In the genomic region with DNA sequence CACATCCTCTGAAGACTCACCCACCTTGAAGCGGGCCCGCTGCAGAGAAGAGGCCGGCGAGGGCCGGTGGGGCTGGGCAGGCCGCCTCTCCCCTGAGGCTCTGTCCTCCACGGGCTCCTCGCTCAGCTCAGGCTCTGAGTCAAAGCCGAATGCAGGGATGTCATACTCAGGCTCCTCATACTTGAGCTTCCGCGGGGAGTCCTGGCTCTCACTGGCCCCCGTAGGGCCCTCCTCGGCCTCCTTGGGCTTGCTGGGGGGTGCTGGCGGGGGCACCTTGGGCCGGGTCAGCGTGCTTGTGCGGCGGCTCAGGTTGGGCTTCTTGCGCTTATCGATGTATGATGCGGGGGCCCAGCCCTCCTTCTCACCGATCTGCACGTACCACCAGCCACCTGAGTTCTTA, we compare ENCODE assay signal across 2 cellular contexts.
TF ChIP-seq lines count a peak whose summit lies in the region.

No MANE protein-coding gene starts in this region.

TF ChIP-seq in SK-N-SH, 30 proteins besides CTCF, POLR2A, EP300 and RAD21 (continued from another document):
- TF ChIP-seq, protein P1, sequence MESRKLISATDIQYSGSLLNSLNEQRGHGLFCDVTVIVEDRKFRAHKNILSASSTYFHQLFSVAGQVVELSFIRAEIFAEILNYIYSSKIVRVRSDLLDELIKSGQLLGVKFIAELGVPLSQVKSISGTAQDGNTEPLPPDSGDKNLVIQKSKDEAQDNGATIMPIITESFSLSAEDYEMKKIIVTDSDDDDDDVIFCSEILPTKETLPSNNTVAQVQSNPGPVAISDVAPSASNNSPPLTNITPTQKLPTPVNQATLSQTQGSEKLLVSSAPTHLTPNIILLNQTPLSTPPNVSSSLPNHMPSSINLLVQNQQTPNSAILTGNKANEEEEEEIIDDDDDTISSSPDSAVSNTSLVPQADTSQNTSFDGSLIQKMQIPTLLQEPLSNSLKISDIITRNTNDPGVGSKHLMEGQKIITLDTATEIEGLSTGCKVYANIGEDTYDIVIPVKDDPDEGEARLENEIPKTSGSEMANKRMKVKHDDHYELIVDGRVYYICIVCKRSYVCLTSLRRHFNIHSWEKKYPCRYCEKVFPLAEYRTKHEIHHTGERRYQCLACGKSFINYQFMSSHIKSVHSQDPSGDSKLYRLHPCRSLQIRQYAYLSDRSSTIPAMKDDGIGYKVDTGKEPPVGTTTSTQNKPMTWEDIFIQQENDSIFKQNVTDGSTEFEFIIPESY (IDR thresholded peaks at IDR 0.05; ENCODE audit: borderline replicate concordance, low read depth) = no peak
- no peak for TF ChIP-seq JUND (IDR thresholded peaks at IDR 0.05)
- no peak for TF ChIP-seq POLR2AphosphoS5 (IDR thresholded peaks at IDR 0.05; ENCODE audit: low read depth, low read length)
- TF ChIP-seq, protein P2, sequence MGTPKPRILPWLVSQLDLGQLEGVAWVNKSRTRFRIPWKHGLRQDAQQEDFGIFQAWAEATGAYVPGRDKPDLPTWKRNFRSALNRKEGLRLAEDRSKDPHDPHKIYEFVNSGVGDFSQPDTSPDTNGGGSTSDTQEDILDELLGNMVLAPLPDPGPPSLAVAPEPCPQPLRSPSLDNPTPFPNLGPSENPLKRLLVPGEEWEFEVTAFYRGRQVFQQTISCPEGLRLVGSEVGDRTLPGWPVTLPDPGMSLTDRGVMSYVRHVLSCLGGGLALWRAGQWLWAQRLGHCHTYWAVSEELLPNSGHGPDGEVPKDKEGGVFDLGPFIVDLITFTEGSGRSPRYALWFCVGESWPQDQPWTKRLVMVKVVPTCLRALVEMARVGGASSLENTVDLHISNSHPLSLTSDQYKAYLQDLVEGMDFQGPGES (IDR thresholded peaks at IDR 0.05; ENCODE audit: low read depth, low read length) = no peak
- TF ChIP-seq TEAD4 (IDR thresholded peaks at IDR 0.05; ENCODE audit: borderline replicate concordance, insufficient read depth) = no peak
- TF ChIP-seq, protein P3, sequence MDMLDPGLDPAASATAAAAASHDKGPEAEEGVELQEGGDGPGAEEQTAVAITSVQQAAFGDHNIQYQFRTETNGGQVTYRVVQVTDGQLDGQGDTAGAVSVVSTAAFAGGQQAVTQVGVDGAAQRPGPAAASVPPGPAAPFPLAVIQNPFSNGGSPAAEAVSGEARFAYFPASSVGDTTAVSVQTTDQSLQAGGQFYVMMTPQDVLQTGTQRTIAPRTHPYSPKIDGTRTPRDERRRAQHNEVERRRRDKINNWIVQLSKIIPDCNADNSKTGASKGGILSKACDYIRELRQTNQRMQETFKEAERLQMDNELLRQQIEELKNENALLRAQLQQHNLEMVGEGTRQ (IDR thresholded peaks at IDR 0.05; ENCODE audit: borderline replicate concordance, low read depth, low read length) = no peak
- no peak for TF ChIP-seq RCOR1 (IDR thresholded peaks at IDR 0.05; ENCODE audit: low read length)

TF ChIP-seq in SK-N-SH treated with all-trans-retinoic acid at 6 μM for 48 hours, 23 proteins besides CTCF, POLR2A, EP300 and RAD21 (continued from another document):
- TF ChIP-seq, protein P4, sequence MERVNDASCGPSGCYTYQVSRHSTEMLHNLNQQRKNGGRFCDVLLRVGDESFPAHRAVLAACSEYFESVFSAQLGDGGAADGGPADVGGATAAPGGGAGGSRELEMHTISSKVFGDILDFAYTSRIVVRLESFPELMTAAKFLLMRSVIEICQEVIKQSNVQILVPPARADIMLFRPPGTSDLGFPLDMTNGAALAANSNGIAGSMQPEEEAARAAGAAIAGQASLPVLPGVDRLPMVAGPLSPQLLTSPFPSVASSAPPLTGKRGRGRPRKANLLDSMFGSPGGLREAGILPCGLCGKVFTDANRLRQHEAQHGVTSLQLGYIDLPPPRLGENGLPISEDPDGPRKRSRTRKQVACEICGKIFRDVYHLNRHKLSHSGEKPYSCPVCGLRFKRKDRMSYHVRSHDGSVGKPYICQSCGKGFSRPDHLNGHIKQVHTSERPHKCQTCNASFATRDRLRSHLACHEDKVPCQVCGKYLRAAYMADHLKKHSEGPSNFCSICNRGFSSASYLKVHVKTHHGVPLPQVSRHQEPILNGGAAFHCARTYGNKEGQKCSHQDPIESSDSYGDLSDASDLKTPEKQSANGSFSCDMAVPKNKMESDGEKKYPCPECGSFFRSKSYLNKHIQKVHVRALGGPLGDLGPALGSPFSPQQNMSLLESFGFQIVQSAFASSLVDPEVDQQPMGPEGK (CRISPR knock-in tag; IDR thresholded peaks at IDR 0.05; ENCODE audit: borderline replicate concordance) = no peak
- TF ChIP-seq TCF4 (CRISPR knock-in tag; IDR thresholded peaks at IDR 0.05; ENCODE audit: borderline replicate concordance) = no peak
- no peak for TF ChIP-seq ZNF8 (CRISPR knock-in tag; IDR thresholded peaks at IDR 0.05)
- TF ChIP-seq SNAI2 (CRISPR knock-in tag; IDR thresholded peaks at IDR 0.05) = no peak
- TF ChIP-seq, protein P5, sequence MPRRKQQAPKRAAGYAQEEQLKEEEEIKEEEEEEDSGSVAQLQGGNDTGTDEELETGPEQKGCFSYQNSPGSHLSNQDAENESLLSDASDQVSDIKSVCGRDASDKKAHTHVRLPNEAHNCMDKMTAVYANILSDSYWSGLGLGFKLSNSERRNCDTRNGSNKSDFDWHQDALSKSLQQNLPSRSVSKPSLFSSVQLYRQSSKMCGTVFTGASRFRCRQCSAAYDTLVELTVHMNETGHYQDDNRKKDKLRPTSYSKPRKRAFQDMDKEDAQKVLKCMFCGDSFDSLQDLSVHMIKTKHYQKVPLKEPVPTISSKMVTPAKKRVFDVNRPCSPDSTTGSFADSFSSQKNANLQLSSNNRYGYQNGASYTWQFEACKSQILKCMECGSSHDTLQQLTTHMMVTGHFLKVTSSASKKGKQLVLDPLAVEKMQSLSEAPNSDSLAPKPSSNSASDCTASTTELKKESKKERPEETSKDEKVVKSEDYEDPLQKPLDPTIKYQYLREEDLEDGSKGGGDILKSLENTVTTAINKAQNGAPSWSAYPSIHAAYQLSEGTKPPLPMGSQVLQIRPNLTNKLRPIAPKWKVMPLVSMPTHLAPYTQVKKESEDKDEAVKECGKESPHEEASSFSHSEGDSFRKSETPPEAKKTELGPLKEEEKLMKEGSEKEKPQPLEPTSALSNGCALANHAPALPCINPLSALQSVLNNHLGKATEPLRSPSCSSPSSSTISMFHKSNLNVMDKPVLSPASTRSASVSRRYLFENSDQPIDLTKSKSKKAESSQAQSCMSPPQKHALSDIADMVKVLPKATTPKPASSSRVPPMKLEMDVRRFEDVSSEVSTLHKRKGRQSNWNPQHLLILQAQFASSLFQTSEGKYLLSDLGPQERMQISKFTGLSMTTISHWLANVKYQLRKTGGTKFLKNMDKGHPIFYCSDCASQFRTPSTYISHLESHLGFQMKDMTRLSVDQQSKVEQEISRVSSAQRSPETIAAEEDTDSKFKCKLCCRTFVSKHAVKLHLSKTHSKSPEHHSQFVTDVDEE (CRISPR knock-in tag; IDR thresholded peaks at IDR 0.05) = no peak
- TF ChIP-seq ARNTL (CRISPR knock-in tag; IDR thresholded peaks at IDR 0.05; ENCODE audit: borderline replicate concordance, low read depth) = no peak
- TF ChIP-seq TOX (CRISPR knock-in tag; IDR thresholded peaks at IDR 0.05; ENCODE audit: borderline replicate concordance) = no peak
- no peak for TF ChIP-seq RARB (CRISPR knock-in tag; IDR thresholded peaks at IDR 0.05)
- no peak for TF ChIP-seq ESRRG (CRISPR knock-in tag; IDR thresholded peaks at IDR 0.05)
- TF ChIP-seq OSR1 (CRISPR knock-in tag; IDR thresholded peaks at IDR 0.05) = no peak
- TF ChIP-seq ZC3H10 (CRISPR knock-in tag; IDR thresholded peaks at IDR 0.05) = no peak
- no peak for TF ChIP-seq ZFP3 (CRISPR knock-in tag; IDR thresholded peaks at IDR 0.05)
- no peak for TF ChIP-seq PPARA (CRISPR knock-in tag; IDR thresholded peaks at IDR 0.05; ENCODE audit: borderline replicate concordance)
